18 cellular contexts compared by ENCODE assay signal in genomic region chr6:170160031-170160627, GRCh38.
DNase-seq lines count a peak whose midpoint lies in the region; ATAC-seq, FAIRE-seq and TF ChIP-seq lines count a peak whose summit lies in the region.
"Had no signal": no experiment of that assay in that cellular context is flagged by ENCODE, and none has a peak within 500 bp of the region (broad histone marks: within the 10 kb centered on the region; RNA-seq: fewer than 3 reads in every experiment).

No MANE protein-coding gene starts in this region.

- peak overlapping the region; percentile 35; the same call in 1 of the 2 replicates for H3K27ac ChIP-seq in BLaER1
- H3K27ac ChIP-seq in kidney (ENCODE audit: low read depth in 2 of 2, low read length in 2 of 2) = no peak overlapping the region
- H3K27ac ChIP-seq: body of pancreas, dorsolateral prefrontal cortex, esophagus squamous epithelium, right lobe of liver, tibial artery had no signal

- no peaks in the 10 kb centered on the region for H3K9me3 ChIP-seq in BLaER1
- H3K9me3 ChIP-seq in kidney (ENCODE audit: control insufficient read depth in 1 of 2, low read length in 2 of 2) = no peaks in the 10 kb centered on the region
- H3K9me3 ChIP-seq: body of pancreas, esophagus squamous epithelium, right lobe of liver, tibial artery had no signal

- H3K4me3 ChIP-seq in BLaER1 (peak overlapping the region; percentile 25; the same call in 1 of the 2 replicates), kidney (ENCODE audit: low read length in 2 of 2) (no peak overlapping the region)
- H3K4me3 ChIP-seq: body of pancreas, dorsolateral prefrontal cortex, esophagus squamous epithelium, right lobe of liver, tibial artery had no signal

- intact Hi-C loops in kidney (cut with DNase I) = no loop called here

- H3K4me2 ChIP-seq in BLaER1 = peak overlapping the region; percentile 78

- TF ChIP-seq CTCF in kidney (IDR thresholded peaks at IDR 0.05; ENCODE audit: borderline replicate concordance, extremely low read depth, insufficient read depth) = no peak

- 0 out of 2 replicates have a peak, but pooled peaks cover 8% of the 10 kb centered on the region for H4K20me1 ChIP-seq in BLaER1

- H3K36me3 ChIP-seq in BLaER1 = peaks cover 8% of the 10 kb centered on the region; the same call in 1 of the 2 replicates
- no peaks in the 10 kb centered on the region for H3K36me3 ChIP-seq in kidney (ENCODE audit: control insufficient read depth in 1 of 2, insufficient read depth in 2 of 2, low read length in 2 of 2)
- H3K36me3 ChIP-seq: esophagus squamous epithelium, right lobe of liver, tibial artery had no signal

- no peak for FAIRE-seq in kidney (lab: Jason Lieb, UNC)
- FAIRE-seq: keratinocyte had no signal

- H3K4me1 ChIP-seq in BLaER1 = peaks cover 66% of the 10 kb centered on the region
- peaks cover 0 to 3% of the 10 kb centered on the region in 2 donors for H3K4me1 ChIP-seq in kidney (ENCODE audit: control insufficient read depth in 1 of 2, insufficient read depth in 1 of 2, low read depth in 1 of 2, low read length in 2 of 2)
- H3K4me1 ChIP-seq: body of pancreas, right lobe of liver had no signal

- DNase-seq in 8988T = peak; percentile 5
- peak; percentile 15 for DNase-seq in RKO (ENCODE audit: low spot score)
- peak; percentile 62 for DNase-seq in kidney
- no peak for DNase-seq in DMS153 (lab: John Stamatoyannopoulos, UW)
- no peak for DNase-seq in NCI-H748 treated with DMSO at 0.1 percent for 48 hours (lab: John Stamatoyannopoulos, UW)
- DNase-seq: activated CD4-positive, alpha-beta T cell treated with anti-CD3 and anti-CD28 coated beads, Interleukin-2, amount 50 U/mL, for 4 hours; activated gamma-delta T cell treated with Interleukin-2 at 50 U/mL for 16 hours; esophagus squamous epithelium; midbrain; NCI-H2029 treated with DMSO at 0.1 percent for 48 hours; T-helper 9 cell; tibial artery had no signal

- H3K9ac ChIP-seq in BLaER1 (no peak overlapping the region), kidney (ENCODE audit: low read length in 2 of 2) (no peak overlapping the region)

- H3K27me3 ChIP-seq in BLaER1 = no peaks in the 10 kb centered on the region
- H3K27me3 ChIP-seq: body of pancreas, dorsolateral prefrontal cortex, right lobe of liver had no signal

- ATAC-seq in HG03460 (IDR thresholded peaks at IDR 0.05; ENCODE audit: unreplicated experiment) = no peak
- ATAC-seq: body of pancreas, right lobe of liver had no signal

Comparison
In these comparisons a context has a peak if more than half of its experiments do, and no peak if none do; other contexts are left out.
1. DNase-seq: peak in 8988T (single experiment), RKO (single experiment) and kidney (single experiment); none in DMS153 (single experiment) and NCI-H748 treated with DMSO at 0.1 percent for 48 hours (single experiment).